ENCODE assay signal across 1 cellular context in genomic region chr4:15382669-15383273, GRCh38.
TF ChIP-seq lines count a peak whose summit lies in the region.

No MANE protein-coding gene starts in this region.

TF ChIP-seq in GM23338, 12 proteins besides CTCF, POLR2A, EP300 and RAD21 (continued from another document):
- TF ChIP-seq CREB1 (CRISPR knock-in tag; IDR thresholded peaks at IDR 0.05; ENCODE audit: low read depth) (no peak), STAT1 (IDR thresholded peaks at IDR 0.05; ENCODE audit: unreplicated experiment) (no peak), EZH2 (IDR thresholded peaks at IDR 0.05; ENCODE audit: low read depth, unreplicated experiment) (no peak), ZNF114 (CRISPR knock-in tag; IDR thresholded peaks at IDR 0.05) (no peak), ETS1 (IDR thresholded peaks at IDR 0.05) (no peak), JUNB (IDR thresholded peaks at IDR 0.05; ENCODE audit: unreplicated experiment) (no peak), ZNF462 (CRISPR knock-in tag; IDR thresholded peaks at IDR 0.05) (no peak), NANOG (IDR thresholded peaks at IDR 0.05; ENCODE audit: borderline replicate concordance) (no peak), POLR2AphosphoS5 (IDR thresholded peaks at IDR 0.05; ENCODE audit: low read depth) (no peak), EZH2phosphoT487 (IDR thresholded peaks at IDR 0.05; ENCODE audit: unreplicated experiment) (no peak), ZNF331 (CRISPR knock-in tag; IDR thresholded peaks at IDR 0.05; ENCODE audit: low read depth) (no peak)
TF ChIP-seq in GM23338: peak in this region for 0.
